ENCODE assay signal across 1 cellular context in the genomic region with DNA sequence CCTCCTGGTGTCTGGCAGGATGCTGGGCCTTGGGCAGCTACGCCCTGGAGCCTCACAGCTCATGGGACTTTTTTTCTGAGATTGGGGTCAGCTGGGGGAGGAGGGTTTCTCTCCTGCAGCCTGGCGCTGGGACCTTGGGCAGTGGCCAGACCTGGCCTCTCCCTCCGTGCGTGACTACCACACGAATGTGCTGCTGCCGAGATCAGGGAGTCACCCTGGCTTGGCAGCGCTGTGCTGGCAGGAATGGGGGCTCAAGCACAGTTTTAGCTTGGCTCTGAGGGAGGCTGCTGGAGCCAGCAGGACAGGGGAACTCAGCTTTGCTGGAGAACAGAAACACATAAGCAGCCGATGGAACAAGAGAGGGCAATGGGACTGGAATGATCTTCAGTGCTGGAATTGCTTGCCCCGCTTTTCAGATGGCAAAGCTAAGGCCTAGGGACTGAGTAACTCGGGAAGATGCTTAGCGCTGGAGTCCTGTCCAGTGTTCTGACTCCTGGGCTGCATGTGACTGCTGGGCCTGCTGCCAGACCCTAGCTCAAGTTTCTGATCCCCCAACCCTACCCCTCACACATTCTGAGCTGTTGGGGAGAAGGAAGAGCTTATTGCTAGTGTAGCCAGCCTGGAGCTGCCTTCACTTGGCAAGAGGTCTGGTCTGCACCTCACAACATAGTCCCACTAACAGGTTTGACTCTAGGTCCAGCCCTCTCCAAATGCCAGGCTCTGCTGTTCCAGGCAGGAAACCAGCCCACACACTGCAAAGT.
TF ChIP-seq lines count a peak whose summit lies in the region.

No MANE protein-coding gene starts in this region.

TF ChIP-seq in H1, 55 proteins besides CTCF, POLR2A, EP300 and RAD21:
- no peak for TF ChIP-seq KDM4A (IDR thresholded peaks at IDR 0.05; ENCODE audit: low read depth, low read length, severe bottlenecking)
- no peak for TF ChIP-seq FOSL1 (IDR thresholded peaks at IDR 0.05; ENCODE audit: insufficient read depth, low read depth, low read length)
- no peak for TF ChIP-seq JUND (IDR thresholded peaks at IDR 0.05; ENCODE audit: low read length)
- no peak for TF ChIP-seq KDM1A (IDR thresholded peaks at IDR 0.05; ENCODE audit: borderline replicate concordance, low read length)
- no peak for TF ChIP-seq RFX5 (IDR thresholded peaks at IDR 0.05; ENCODE audit: borderline replicate concordance, low read depth, low read length)
